Comparison of ENCODE assay signal across 8 cellular contexts in the genomic region with DNA sequence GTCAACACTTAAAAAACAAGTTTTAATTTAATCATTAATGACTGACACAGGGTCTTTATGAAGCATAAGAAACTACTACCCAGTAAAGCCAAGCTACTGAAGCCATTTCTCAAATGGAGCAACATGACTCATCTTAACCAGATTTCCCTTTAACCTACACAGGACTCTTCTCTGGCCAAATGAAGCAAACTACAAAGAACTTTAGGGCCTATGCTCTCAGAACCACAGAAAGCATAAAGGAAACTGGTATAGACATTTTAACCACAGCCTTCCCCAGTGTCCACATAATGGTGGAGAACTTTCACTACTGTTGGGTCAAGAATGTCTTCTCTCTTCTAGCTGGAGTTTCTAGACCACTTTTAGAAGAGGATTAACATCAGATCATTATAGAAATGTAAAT. TPM values are rescaled to one million over a fixed set of nuclear protein-coding genes. Genes with fewer than 3 reads are reported as not detected.
DNase-seq lines count a peak whose midpoint lies in the region; ATAC-seq and TF ChIP-seq lines count a peak whose summit lies in the region.

No MANE protein-coding gene starts in this region.

- peaks cover 0 to 66% (median 28%) of the 10 kb centered on the region in 4 donors for H3K4me1 ChIP-seq in right lobe of liver
- peaks cover 19% of the 10 kb centered on the region for H3K4me1 ChIP-seq in neural progenitor cell
- H3K4me1 ChIP-seq in naive thymus-derived CD4-positive, alpha-beta T cell (ENCODE audit: control insufficient read depth in 2 of 2, insufficient read depth in 2 of 2, low read length in 2 of 2), result no peaks in the 10 kb centered on the region

- peaks cover 18% of the 10 kb centered on the region for H3F3A ChIP-seq in neural progenitor cell (ENCODE audit: low read depth)

- H3K4me3 ChIP-seq in right lobe of liver (no peak overlapping the region), neural progenitor cell (no peak overlapping the region)
- no peak overlapping the region for H3K4me3 ChIP-seq in naive thymus-derived CD4-positive, alpha-beta T cell (ENCODE audit: low read length)

- H3K4me1 Mint-ChIP-seq in neural progenitor cell, result peaks cover 20% of the 10 kb centered on the region
- H3K4me1 Mint-ChIP-seq in naive thymus-derived CD4-positive, alpha-beta T cell, result peaks cover 0 to 14% (median 4%) of the 10 kb centered on the region in 7 donors

- H3K9ac ChIP-seq in neural progenitor cell, result no peak overlapping the region

- POLR2A ChIA-PET in naive thymus-derived CD4-positive, alpha-beta T cell (lab: Charles Lee), result no interaction called here

- H3K27me3 ChIP-seq in right lobe of liver (no peaks in the 10 kb centered on the region), neural progenitor cell (no peaks in the 10 kb centered on the region)
- H3K27me3 ChIP-seq in naive thymus-derived CD4-positive, alpha-beta T cell (ENCODE audit: control insufficient read depth in 2 of 2, insufficient read depth in 2 of 2, low read length in 2 of 2), result no peaks in the 10 kb centered on the region

- no peaks in the 10 kb centered on the region for H3K9me3 Mint-ChIP-seq in neural progenitor cell
- H3K9me3 Mint-ChIP-seq in naive thymus-derived CD4-positive, alpha-beta T cell, result no peaks in the 10 kb centered on the region

- CTCF ChIA-PET in naive thymus-derived CD4-positive, alpha-beta T cell (lab: Charles Lee), result no interaction called here

- no peak overlapping the region for H3K27ac Mint-ChIP-seq in neural progenitor cell
- no peak overlapping the region for H3K27ac Mint-ChIP-seq in naive thymus-derived CD4-positive, alpha-beta T cell

- H3K9me3 ChIP-seq in right lobe of liver (no peaks in the 10 kb centered on the region), neural progenitor cell (ENCODE audit: low read depth) (no peaks in the 10 kb centered on the region)
- H3K9me3 ChIP-seq in naive thymus-derived CD4-positive, alpha-beta T cell (ENCODE audit: control insufficient read depth in 2 of 3, low read length in 3 of 3), result no peaks in the 10 kb centered on the region

- H3K27me3 Mint-ChIP-seq in neural progenitor cell (ENCODE audit: insufficient read depth, low read depth), result no peaks in the 10 kb centered on the region
- H3K27me3 Mint-ChIP-seq in naive thymus-derived CD4-positive, alpha-beta T cell, result no peaks in the 10 kb centered on the region

- intact Hi-C loops in right lobe of liver (cut with DNase I), result no loop called here
- intact Hi-C loops in naive thymus-derived CD4-positive, alpha-beta T cell (cut with micrococcal nuclease), result no loop called here

- H3K4me2 ChIP-seq in neural progenitor cell, result no peak overlapping the region

- DNase-seq in HCEC 1CT (peak; percentile 26), right lobe of liver (no peak), neural progenitor cell (ENCODE audit: low spot score) (no peak), CD1c-positive myeloid dendritic cell (ENCODE audit: extremely low spot score) (no peak), iPS-NIHi7 (ENCODE audit: extremely low spot score) (no peak)
- no peak for DNase-seq in naive thymus-derived CD4-positive, alpha-beta T cell

- no peak for TF ChIP-seq CTCF in right lobe of liver (IDR thresholded peaks at IDR 0.05)
- no peak for TF ChIP-seq CTCF in neural progenitor cell (IDR thresholded peaks at IDR 0.05)

- H3K27ac ChIP-seq in right lobe of liver, result peak overlapping the region; percentile 10 to 81 (median 51)
- no peak overlapping the region for H3K27ac ChIP-seq in neural progenitor cell
- no peak overlapping the region for H3K27ac ChIP-seq in naive thymus-derived CD4-positive, alpha-beta T cell (ENCODE audit: low read depth, low read length)

- no peak overlapping the region for H3K4me3 Mint-ChIP-seq in neural progenitor cell
- no peak overlapping the region for H3K4me3 Mint-ChIP-seq in naive thymus-derived CD4-positive, alpha-beta T cell

- no peak for TF ChIP-seq POLR2A in right lobe of liver (IDR thresholded peaks at IDR 0.05)

- H4K20me1 ChIP-seq in neural progenitor cell (ENCODE audit: low read depth), result peaks cover 14% of the 10 kb centered on the region

- ATAC-seq in GM18868 (IDR thresholded peaks at IDR 0.05; ENCODE audit: unreplicated experiment) (peak; percentile 76), HG03571 (IDR thresholded peaks at IDR 0.05; ENCODE audit: unreplicated experiment) (peak; percentile 86), right lobe of liver (no peak)
- ATAC-seq in naive thymus-derived CD4-positive, alpha-beta T cell, result no peak

- no peaks in the 10 kb centered on the region for H3K79me2 ChIP-seq in neural progenitor cell (ENCODE audit: low read depth)

- peaks cover 14% of the 10 kb centered on the region for H3K36me3 Mint-ChIP-seq in neural progenitor cell
- H3K36me3 Mint-ChIP-seq in naive thymus-derived CD4-positive, alpha-beta T cell, result peaks cover 6 to 50% (median 27%) of the 10 kb centered on the region in 5 donors

- H2AFZ ChIP-seq in neural progenitor cell (replicated peaks), result no peak overlapping the region

- H3K36me3 ChIP-seq in right lobe of liver (no peaks in the 10 kb centered on the region), neural progenitor cell (peaks cover 4% of the 10 kb centered on the region)
- peaks cover 0 to 45% (median 9%) of the 10 kb centered on the region in 3 experiments for H3K36me3 ChIP-seq in naive thymus-derived CD4-positive, alpha-beta T cell (ENCODE audit: control insufficient read depth in 2 of 3, insufficient read depth in 3 of 3, low read length in 3 of 3)

RNA-seq across cellular contexts. Expression of a gene that starts 34.6 kb away (rescaled TPM):
- total RNA-seq in right lobe of liver, result 10 to 100 TPM; 15.0 to 20.8 (median 18.2) TPM
- total RNA-seq in neural progenitor cell (ENCODE audit: low replicate concordance), result 36.9 and 39.5 TPM in 2 replicates
- 10 to 100 TPM; 16.4 to 30.2 (median 29.2) TPM for total RNA-seq in naive thymus-derived CD4-positive, alpha-beta T cell
- polyA plus RNA-seq in naive thymus-derived CD4-positive, alpha-beta T cell, result 10 to 100 TPM; 14.1 to 20.3 TPM

RNA-seq across cellular contexts. Expression of a gene that starts 42.2 kb away (rescaled TPM):
- total RNA-seq in right lobe of liver (1 to 10 TPM in 4 of 6 experiments, under 1 TPM in 2; 0.90 to 1.3 (median 1.1) TPM), neural progenitor cell (ENCODE audit: low replicate concordance) (4.0 and 6.0 TPM in 2 replicates)
- 1 to 10 TPM; 2.7 to 6.0 (median 5.3) TPM for total RNA-seq in naive thymus-derived CD4-positive, alpha-beta T cell
- 10 to 100 TPM in 1 of 2 donors, 1 to 10 TPM in 1; 6.9 to 11.3 TPM for polyA plus RNA-seq in naive thymus-derived CD4-positive, alpha-beta T cell

RNA-seq across cellular contexts. Expression of a gene that starts 42.6 kb away (rescaled TPM):
- 10 to 100 TPM; 10.6 to 22.9 (median 15.7) TPM for total RNA-seq in right lobe of liver
- total RNA-seq in neural progenitor cell (ENCODE audit: low replicate concordance), result 28.6 and 46.7 TPM in 2 replicates
- total RNA-seq in naive thymus-derived CD4-positive, alpha-beta T cell, result 10 to 100 TPM; 13.7 to 24.9 (median 18.3) TPM
- 10 to 100 TPM; 34.5 to 39.4 TPM for polyA plus RNA-seq in naive thymus-derived CD4-positive, alpha-beta T cell

Comparison
In these comparisons a context has a peak if more than half of its experiments do, and no peak if none do; other contexts are left out.
1. ATAC-seq: peak in GM18868 (single experiment) and HG03571 (single experiment); none in right lobe of liver (0 of 4) and naive thymus-derived CD4-positive, alpha-beta T cell (single experiment).
2. H3K27ac ChIP-seq: peak in right lobe of liver (3 of 3); none in neural progenitor cell (single experiment) and naive thymus-derived CD4-positive, alpha-beta T cell (single experiment).